ENCODE assay signal across 10 cellular contexts in the genomic region with DNA sequence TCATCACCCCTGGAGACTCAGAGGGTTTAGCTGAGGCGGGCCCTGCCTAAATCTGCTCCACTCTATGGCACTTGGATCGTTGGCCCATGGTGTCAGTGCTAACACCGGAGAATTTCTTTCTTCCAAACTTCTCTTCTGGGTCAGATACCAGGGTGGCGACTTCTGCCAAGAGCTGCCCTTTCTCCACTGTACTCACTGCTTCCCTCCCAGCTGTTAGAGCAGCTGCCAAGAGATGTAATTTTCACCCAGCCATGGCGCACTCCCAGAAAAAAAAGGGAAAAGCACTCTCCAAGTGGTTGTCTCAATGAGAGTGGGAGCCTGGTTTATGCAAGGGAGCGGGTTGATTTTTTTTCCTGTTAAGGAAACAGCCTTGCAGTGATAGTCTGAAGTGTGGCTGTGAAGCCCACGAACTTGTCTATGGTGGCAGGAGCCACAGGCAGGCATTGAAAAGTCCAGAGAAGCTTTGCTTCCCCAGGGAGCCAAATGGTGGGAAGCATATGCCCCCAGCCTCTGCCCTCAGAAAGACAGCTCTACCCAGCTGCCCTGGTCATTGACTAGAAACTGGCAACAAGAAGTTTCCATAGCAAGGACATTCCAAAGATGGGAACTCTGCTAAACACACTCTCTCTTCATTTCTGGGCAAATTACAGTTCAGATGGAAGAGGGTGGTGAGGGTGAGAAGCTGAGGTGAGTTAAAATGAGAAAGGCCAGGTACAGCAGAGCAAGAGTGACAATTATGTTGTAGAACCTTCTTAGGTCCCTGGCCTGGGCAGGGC. TPM values are rescaled to one million over a fixed set of nuclear protein-coding genes. Genes with fewer than 3 reads are reported as not detected.
DNase-seq lines count a peak whose midpoint lies in the region; ATAC-seq and TF ChIP-seq lines count a peak whose summit lies in the region.
"Had no signal": no experiment of that assay in that cellular context is flagged by ENCODE, and none has a peak within 500 bp of the region (broad histone marks: within the 10 kb centered on the region; RNA-seq: fewer than 3 reads in every experiment).

No MANE protein-coding gene starts in this region.

- peak overlapping the region; percentile 92 for H3K14ac ChIP-seq in IMR-90 (replicated peaks; ENCODE audit: low read depth, low read length)

- H2BK20ac ChIP-seq in IMR-90 (ENCODE audit: low read depth, low read length) = peak overlapping the region; percentile 72

- H4K8ac ChIP-seq in IMR-90 (ENCODE audit: low read depth in 2 of 2, low read length in 2 of 2) = peak overlapping the region; percentile 12 to 88; a peak in 3 of 4 replicates

- H3K4me3 ChIP-seq in IMR-90 (ENCODE audit: insufficient read depth, low read depth, low read length) (no peak overlapping the region), left ventricle myocardium inferior (peak overlapping the region; percentile 21), skeletal muscle tissue (ENCODE audit: low read length in 3 of 3) (peak overlapping the region; percentile 15 to 55 (median 45))

- POLR2A ChIA-PET in IMR-90 (lab: Charles Lee; ENCODE audit: unreplicated experiment) = interaction anchor here (1.5 to 1.6 kb wide), 2 partner anchors 18 to 22 kb away, joined by 4 to 6 read pairs; partner anchors contain the start of gene TAGLN

- H3K36me3 ChIP-seq in IMR-90 (ENCODE audit: control insufficient read depth, insufficient read depth, low read length) (peaks cover 45% of the 10 kb centered on the region), left ventricle myocardium inferior (peaks cover 59% of the 10 kb centered on the region), skeletal muscle tissue (ENCODE audit: control insufficient read depth in 3 of 3, insufficient read depth in 3 of 3, low read length in 3 of 3) (peaks cover 44 to 60% (median 57%) of the 10 kb centered on the region in 3 donors)

- H2BK5ac ChIP-seq in IMR-90 (ENCODE audit: low read depth, low read length, poor library complexity, severe bottlenecking) = peak overlapping the region; percentile 77

- H3K79me1 ChIP-seq in IMR-90 (ENCODE audit: low read depth in 1 of 2, low read length in 2 of 2) = peaks cover 13 to 48% of the 10 kb centered on the region in 2 experiments; a peak in 3 of 4 replicates

- peak overlapping the region; percentile 81 for H4K91ac ChIP-seq in IMR-90 (ENCODE audit: insufficient read depth, low read depth, low read length)

- CTCF ChIA-PET in IMR-90 (lab: Yijun Ruan, JAX) = interaction anchor here (1.2 kb wide), 2 partner anchors 18 to 430 kb away, joined by 3 to 4 read pairs; partner anchors contain the start of gene APOA5

- H3K4me2 ChIP-seq in IMR-90 (ENCODE audit: low read depth, low read length) = no peak overlapping the region; the same call in 1 of the 2 replicates

- dilution Hi-C loops in IMR-90 (cut with HindIII; ENCODE audit: low sequenced_read_pairs, unreplicated experiment) = no loop called here

- peak overlapping the region; percentile 99 for H3K4ac ChIP-seq in IMR-90 (ENCODE audit: low read depth, low read length)

- BruUV-seq in IMR-90 (replicated peaks; lab: Mats Ljungman, UMichigan) = no TSS peak

- H3K18ac ChIP-seq in IMR-90 (ENCODE audit: low read depth, low read length) = peak overlapping the region; percentile 59

- peak overlapping the region; percentile 16; the same call in 2 of the 3 replicates for H2BK15ac ChIP-seq in IMR-90 (ENCODE audit: low read depth, low read length)

- peak overlapping the region; percentile 41; the same call in 1 of the 2 replicates for H3K23ac ChIP-seq in IMR-90 (ENCODE audit: low read depth, low read length)

- H3K56ac ChIP-seq in IMR-90 (ENCODE audit: extremely low read depth, insufficient read depth, low read length) = no peak overlapping the region; the same call in 1 of the 2 replicates

- no peak for DNase-seq in IMR-90
- DNase-seq in left ventricle myocardium inferior = no peak
- DNase-seq in stimulated activated CD4-positive, alpha-beta T cell treated with anti-CD3 and anti-CD28 coated beads, Interleukin-1b, Interleukin-23, amount 100 ng/mL, for 48 hours = no peak
- no peak for DNase-seq in NCI-H524 (lab: John Stamatoyannopoulos, UW)
- DNase-seq in stimulated activated CD4-positive, alpha-beta T cell treated with anti-CD3 and anti-CD28 coated beads, Interleukin-2, amount 100 ng/mL, for 48 hours = no peak
- DNase-seq: naive thymus-derived CD4-positive, alpha-beta T cell; SW 1271 had no signal

- peak overlapping the region; percentile 81 for H2BK120ac ChIP-seq in IMR-90 (ENCODE audit: low read depth, low read length)

- WGBS in IMR-90 (ENCODE audit: extremely low coverage in 2 of 2, insufficient read length in 1 of 2), 2 experiments = 20% methylated on average over 2 of the region's 7 CpGs; no CpG with 5 or more reads in 1 of the 2 experiments

- no peak for TF ChIP-seq POLR2A in IMR-90 (IDR thresholded peaks at IDR 0.05; ENCODE audit: low read depth, low read length)

- H3K27ac ChIP-seq in IMR-90 (ENCODE audit: insufficient read depth, low read length) = peak overlapping the region; percentile 58
- peak overlapping the region; percentile 68 for H3K27ac ChIP-seq in angular gyrus (ENCODE audit: low read depth, low read length)
- peak overlapping the region; percentile 93 for H3K27ac ChIP-seq in left ventricle myocardium inferior (replicated peaks)
- peak overlapping the region; percentile 92 for H3K27ac ChIP-seq in skeletal muscle tissue (ENCODE audit: low read depth, low read length)

- peak overlapping the region; percentile 69 for H2AK5ac ChIP-seq in IMR-90 (ENCODE audit: low read depth, low read length)

- peak overlapping the region; percentile 26 for H3K9ac ChIP-seq in IMR-90 (ENCODE audit: low read depth, low read length)
- H3K9ac ChIP-seq in skeletal muscle tissue (ENCODE audit: low read depth in 1 of 3, low read length in 3 of 3) = peak overlapping the region; percentile 54 to 72 (median 71)

- intact Hi-C loops in IMR-90 (cut with micrococcal nuclease) = loop anchor here (10.0 kb wide), 1 partner anchor 366 kb away; no protein-coding TSS in a partner anchor
- intact Hi-C loops in left ventricle myocardium inferior (cut with micrococcal nuclease) = no loop called here

- H3K27me3 ChIP-seq in IMR-90 (ENCODE audit: control insufficient read depth, insufficient read depth, low read length) (no peaks in the 10 kb centered on the region), left ventricle myocardium inferior (ENCODE audit: low read depth) (no peaks in the 10 kb centered on the region), skeletal muscle tissue (ENCODE audit: control insufficient read depth in 3 of 3, insufficient read depth in 3 of 3, low read length in 3 of 3) (no peaks in the 10 kb centered on the region)

- peak overlapping the region; percentile 38 for H2AFZ ChIP-seq in IMR-90 (replicated peaks; ENCODE audit: low read length, poor library complexity)

- no peak for TF ChIP-seq CTCF in IMR-90 (conservative IDR thresholded peaks at IDR 0.05; ENCODE audit: low read depth, low read length)
- TF ChIP-seq CTCF in left ventricle myocardium inferior (IDR thresholded peaks at IDR 0.05; ENCODE audit: borderline replicate concordance) = no peak

- H4K20me1 ChIP-seq in IMR-90 (ENCODE audit: insufficient read depth, low read length) = no peaks in the 10 kb centered on the region

- no peak for TF ChIP-seq RAD21 in IMR-90 (IDR thresholded peaks at IDR 0.05; ENCODE audit: low read length)

- no peak for ATAC-seq in IMR-90 (ENCODE audit: low read depth)
- ATAC-seq in HG02642 (IDR thresholded peaks at IDR 0.05; ENCODE audit: poor library complexity, unreplicated experiment) = no peak
- ATAC-seq: naive thymus-derived CD4-positive, alpha-beta T cell had no signal

- H4K5ac ChIP-seq in IMR-90 (ENCODE audit: low read depth, low read length) = peak overlapping the region; percentile 51

- peak overlapping the region; percentile 60 for H2AK9ac ChIP-seq in IMR-90 (replicated peaks; ENCODE audit: low read depth, low read length, poor library complexity)

- H3K4me1 ChIP-seq in IMR-90 (ENCODE audit: control insufficient read depth, insufficient read depth, low read length) (peaks cover 40% of the 10 kb centered on the region), left ventricle myocardium inferior (peaks cover 73% of the 10 kb centered on the region), skeletal muscle tissue (ENCODE audit: control insufficient read depth in 3 of 3, insufficient read depth in 3 of 3, low read length in 3 of 3) (peaks cover 57 to 66% (median 58%) of the 10 kb centered on the region in 3 donors)

- H3K9me1 ChIP-seq in IMR-90 (ENCODE audit: insufficient read depth, low read length) = peaks cover 28% of the 10 kb centered on the region

- H3K9me3 ChIP-seq in IMR-90 (ENCODE audit: control insufficient read depth, insufficient read depth, low read length) (no peaks in the 10 kb centered on the region), left ventricle myocardium inferior (replicated peaks) (no peaks in the 10 kb centered on the region), skeletal muscle tissue (ENCODE audit: control insufficient read depth in 3 of 3, low read length in 3 of 3) (no peaks in the 10 kb centered on the region)

- in situ Hi-C loops in IMR-90 (cut with MboI; ENCODE audit: low sequenced_read_pairs) = loop anchor here (10.0 kb wide), 1 partner anchor 346 kb away; no protein-coding TSS in a partner anchor

TF ChIP-seq in IMR-90, 13 proteins besides CTCF, POLR2A, EP300 and RAD21 (continues in another document):
- no peak for TF ChIP-seq CHD1 (IDR thresholded peaks at IDR 0.05; ENCODE audit: low read depth, low read length)
- no peak for TF ChIP-seq MAZ (IDR thresholded peaks at IDR 0.05; ENCODE audit: borderline replicate concordance, low read depth, low read length)

RNA-seq across cellular contexts. Expression of gene PCSK7, which starts 10.7 kb away (rescaled TPM):
- 35.8 and 36.7 TPM in 2 replicates for total RNA-seq in IMR-90 (2012; rRNA removed)
- polyA plus RNA-seq in IMR-90 (2012; rRNA removed) = 48.4 and 54.3 TPM in 2 replicates
- 30.1 and 48.3 TPM in 2 replicates for polyA plus RNA-seq in IMR-90 (2012; cell fraction: cytosol; rRNA removed)
- 117 and 148 TPM in 2 replicates for polyA plus RNA-seq in IMR-90 (2012; cell fraction: nucleus; rRNA removed; ENCODE audit: low replicate concordance)
- total RNA-seq in left ventricle myocardium inferior = 24.0 TPM
- total RNA-seq in skeletal muscle tissue = 16.2 TPM

RNA-seq across cellular contexts. Expression of gene RNF214, which starts 11.3 kb away (rescaled TPM):
- total RNA-seq in IMR-90 (2012; rRNA removed) = 7.5 and 7.9 TPM in 2 replicates
- polyA plus RNA-seq in IMR-90 (2012; rRNA removed) = 14.8 and 16.1 TPM in 2 replicates
- polyA plus RNA-seq in IMR-90 (2012; cell fraction: cytosol; rRNA removed) = 5.5 and 11.0 TPM in 2 replicates
- 18.9 and 25.0 TPM in 2 replicates for polyA plus RNA-seq in IMR-90 (2012; cell fraction: nucleus; rRNA removed; ENCODE audit: low replicate concordance)
- total RNA-seq in left ventricle myocardium inferior = 21.1 TPM
- 8.9 TPM for total RNA-seq in skeletal muscle tissue

RNA-seq across cellular contexts. Expression of gene TAGLN, which starts 22.0 kb away (rescaled TPM):
- total RNA-seq in IMR-90 (2012; rRNA removed) (1,558 and 2,558 TPM in 2 replicates), left ventricle myocardium inferior (113 TPM), skeletal muscle tissue (103 TPM)
- polyA plus RNA-seq in IMR-90 (2012; rRNA removed) = 3,760 and 3,780 TPM in 2 replicates
- polyA plus RNA-seq in IMR-90 (2012; cell fraction: cytosol; rRNA removed) = 3,517 and 4,395 TPM in 2 replicates
- 1,556 and 1,814 TPM in 2 replicates for polyA plus RNA-seq in IMR-90 (2012; cell fraction: nucleus; rRNA removed; ENCODE audit: low replicate concordance)

RNA-seq across cellular contexts. Expression of gene SIDT2, which starts 42.6 kb away (rescaled TPM):
- 6.7 and 7.3 TPM in 2 replicates for total RNA-seq in IMR-90 (2012; rRNA removed)
- polyA plus RNA-seq in IMR-90 (2012; rRNA removed) = 29.7 and 30.3 TPM in 2 replicates
- 13.2 and 30.9 TPM in 2 replicates for polyA plus RNA-seq in IMR-90 (2012; cell fraction: cytosol; rRNA removed)
- polyA plus RNA-seq in IMR-90 (2012; cell fraction: nucleus; rRNA removed; ENCODE audit: low replicate concordance) = 68.9 and 117 TPM in 2 replicates
- total RNA-seq in left ventricle myocardium inferior = 23.5 TPM
- total RNA-seq in skeletal muscle tissue = 16.2 TPM

Comparison
In these comparisons a context has a peak if more than half of its experiments do, and no peak if none do; other contexts are left out.
1. RNA of gene TAGLN, which starts 22.0 kb away (total RNA-seq): 1,558 to 2,558 TPM in IMR-90; 113 TPM in left ventricle myocardium inferior (single experiment) and 103 TPM in skeletal muscle tissue (single experiment); every median in the first group is over 10 times any median in the second.
2. Peak in every context shown above with its lines, with median percentiles within 50 percentile points of each other: H3K27ac ChIP-seq.